Comparison of ENCODE assay signal across 8 cellular contexts in genomic region chr4:76197971-76198410, GRCh38. TPM values are rescaled to one million over a fixed set of nuclear protein-coding genes. Genes with fewer than 3 reads are reported as not detected.
DNase-seq lines count a peak whose midpoint lies in the region; ATAC-seq, FAIRE-seq and TF ChIP-seq lines count a peak whose summit lies in the region.

No MANE protein-coding gene starts in this region.

- no peak for TF ChIP-seq CTCF in WERI-Rb-1 (IDR thresholded peaks at IDR 0.05; ENCODE audit: low read depth, low read length)
- TF ChIP-seq CTCF in gastroesophageal sphincter (IDR thresholded peaks at IDR 0.05), result no peak
- TF ChIP-seq CTCF in prostate gland (IDR thresholded peaks at IDR 0.05), result no peak

- H3K27ac ChIP-seq in WERI-Rb-1 (peak overlapping the region; percentile 90), gastroesophageal sphincter (peak overlapping the region; percentile 70 to 76 (median 74)), prostate gland (peak overlapping the region; percentile 83 to 87)

- H3K4me1 ChIP-seq in gastroesophageal sphincter (peaks cover 29 to 100% (median 45%) of the 10 kb centered on the region in 3 donors), prostate gland (replicated peaks) (peaks cover 53% of the 10 kb centered on the region)

- no peak for TF ChIP-seq EP300 in gastroesophageal sphincter (IDR thresholded peaks at IDR 0.05)

- intact Hi-C loops in prostate gland (cut with DNase I), result loop anchor here (5.0 kb wide), 1 partner anchor 109 kb away; the partner anchor contains the start of gene STBD1

- TF ChIP-seq POLR2A in gastroesophageal sphincter (IDR thresholded peaks at IDR 0.05) (no peak), prostate gland (IDR thresholded peaks at IDR 0.05) (no peak), GM12892 (IDR thresholded peaks at IDR 0.05; ENCODE audit: low read depth, low read length) (no peak)

- 5 to 15% methylated on average over 4 to 5 of the region's 5 CpGs for WGBS in gastroesophageal sphincter (ENCODE audit: low coverage in 1 of 2), 2 donors
- WGBS in prostate gland, result 3% methylated on average over 5 of the region's 5 CpGs

- no peak for FAIRE-seq in GM12892 (lab: Jason Lieb, UNC)

- no peak overlapping the region for H3K4me3 ChIP-seq in WERI-Rb-1 (ENCODE audit: low read depth, low read length)
- H3K4me3 ChIP-seq in gastroesophageal sphincter, result no peak overlapping the region
- no peak overlapping the region for H3K4me3 ChIP-seq in prostate gland

- no peaks in the 10 kb centered on the region for H3K27me3 ChIP-seq in WERI-Rb-1 (ENCODE audit: insufficient read depth, low read depth, severe bottlenecking)
- H3K27me3 ChIP-seq in gastroesophageal sphincter, result no peaks in the 10 kb centered on the region
- no peaks in the 10 kb centered on the region for H3K27me3 ChIP-seq in prostate gland (replicated peaks; ENCODE audit: insufficient read depth)

- peak; percentile 56 for DNase-seq in AG20443 (ENCODE audit: low spot score)
- DNase-seq in NCI-H1436 (lab: John Stamatoyannopoulos, UW), result peak; percentile 40
- peak; percentile 53 for DNase-seq in WERI-Rb-1
- peak; percentile 61 for DNase-seq in prostate gland (ENCODE audit: low spot score)
- DNase-seq in GM12892 (ENCODE audit: insufficient read length), result no peak
- DNase-seq in effector CD8-positive, alpha-beta T cell (lab: John Stamatoyannopoulos, UW), result no peak

- ATAC-seq in GM18907 (IDR thresholded peaks at IDR 0.05; ENCODE audit: unreplicated experiment) (peak; percentile 30), gastroesophageal sphincter (peak; percentile 26)

- H3K9me3 ChIP-seq in WERI-Rb-1 (ENCODE audit: severe bottlenecking), result peaks cover 2% of the 10 kb centered on the region
- H3K9me3 ChIP-seq in gastroesophageal sphincter, result no peaks in the 10 kb centered on the region
- H3K9me3 ChIP-seq in prostate gland, result no peaks in the 10 kb centered on the region

- H3K36me3 ChIP-seq in WERI-Rb-1, result peaks cover 87% of the 10 kb centered on the region
- H3K36me3 ChIP-seq in gastroesophageal sphincter, result peaks cover 0 to 28% of the 10 kb centered on the region in 2 donors
- peaks cover 0 to 4% of the 10 kb centered on the region in 2 donors for H3K36me3 ChIP-seq in prostate gland

RNA-seq across cellular contexts. Expression of gene SCARB2, which starts 15.6 kb away (rescaled TPM):
- total RNA-seq in gastroesophageal sphincter, result 100 to 1,000 TPM; 121 to 169 (median 130) TPM
- 100 to 1,000 TPM; 169 to 392 TPM for total RNA-seq in prostate gland
- 16.1 TPM for polyA plus RNA-seq in GM12892 (2012; ENCODE audit: missing spikeins)

RNA-seq across cellular contexts. Expression of gene NUP54, which starts 49.8 kb away (rescaled TPM):
- 10 to 100 TPM; 32.2 to 58.0 (median 40.8) TPM for total RNA-seq in gastroesophageal sphincter
- 10 to 100 TPM; 31.7 to 43.5 TPM for total RNA-seq in prostate gland
- 33.5 TPM for polyA plus RNA-seq in GM12892 (2012; ENCODE audit: missing spikeins)

RNA-seq across cellular contexts. Expression of gene FAM47E, which starts 53.5 kb away (rescaled TPM):
- 1 to 10 TPM; 1.1 to 6.2 (median 4.0) TPM for total RNA-seq in gastroesophageal sphincter
- 10 to 100 TPM; 12.3 to 15.1 TPM for total RNA-seq in prostate gland
- polyA plus RNA-seq in GM12892 (2012; ENCODE audit: missing spikeins), result not detected

Comparison
In these comparisons a context has a peak if more than half of its experiments do, and no peak if none do; other contexts are left out.
1. DNase-seq: peak in AG20443 (single experiment), NCI-H1436 (single experiment), WERI-Rb-1 (single experiment) and prostate gland (single experiment); none in GM12892 (single experiment) and effector CD8-positive, alpha-beta T cell (single experiment).
2. Peak in every context shown above with its lines, with median percentiles within 50 percentile points of each other: H3K27ac ChIP-seq.